ENCODE assay signal across 14 cellular contexts in genomic region chr13:31910633-31911032, GRCh38.
DNase-seq lines count a peak whose midpoint lies in the region; ATAC-seq and TF ChIP-seq lines count a peak whose summit lies in the region.
"Had no signal": no experiment of that assay in that cellular context is flagged by ENCODE, and none has a peak within 500 bp of the region (broad histone marks: within the 10 kb centered on the region; RNA-seq: fewer than 3 reads in every experiment).

No MANE protein-coding gene starts in this region.

- H3K4me3 ChIP-seq in BLaER1 treated with 17β-estradiol and CSF1 and Interleukin-3, amounts not matched to agents 10 nM and 100 nM = no peak overlapping the region
- peak overlapping the region; percentile 19 for H3K4me3 ChIP-seq in DOHH2 (ENCODE audit: low read length)
- H3K4me3 ChIP-seq in mesenchymal stem cell (ENCODE audit: insufficient read depth in 1 of 2, low read depth in 1 of 2, low read length in 2 of 2) = no peak overlapping the region
- no peak overlapping the region for H3K4me3 ChIP-seq in neuronal stem cell (ENCODE audit: low read length in 2 of 2)
- H3K4me3 ChIP-seq: GM23338, PC-9, SJSA1 had no signal

- no peak overlapping the region for H4K91ac ChIP-seq in mesenchymal stem cell (ENCODE audit: low read length)
- H4K91ac ChIP-seq in neuronal stem cell (ENCODE audit: low read depth, low read length, poor library complexity) = no peak overlapping the region

- no peak overlapping the region for H4K8ac ChIP-seq in mesenchymal stem cell (ENCODE audit: low read length)
- no peak overlapping the region for H4K8ac ChIP-seq in neuronal stem cell (ENCODE audit: low read depth, low read length)

- peak overlapping the region in 10 of 11 experiments; percentile 15 to 85 (median 57); a peak in 18 of 22 replicates for H3K27ac ChIP-seq in BLaER1 treated with 17β-estradiol and CSF1 and Interleukin-3, amounts not matched to agents 10 nM and 100 nM
- H3K27ac ChIP-seq in DOHH2 (ENCODE audit: low read depth, low read length) = peak overlapping the region; percentile 57
- H3K27ac ChIP-seq in mesenchymal stem cell (ENCODE audit: low read length, poor library complexity, severe bottlenecking) = no peak overlapping the region
- H3K27ac ChIP-seq in neuronal stem cell (replicated peaks; ENCODE audit: low read length) = no peak overlapping the region
- H3K27ac ChIP-seq: PC-9, SJSA1 had no signal

- H2BK15ac ChIP-seq in mesenchymal stem cell (ENCODE audit: low read depth, poor library complexity, severe bottlenecking) = no peak overlapping the region
- no peak overlapping the region for H2BK15ac ChIP-seq in neuronal stem cell (ENCODE audit: low read length)

- TF ChIP-seq CTCF in DOHH2 (IDR thresholded peaks at IDR 0.05; ENCODE audit: low read depth, low read length, poor library complexity, severe bottlenecking) = no peak

- no peaks in the 10 kb centered on the region for H3K79me2 ChIP-seq in DOHH2 (ENCODE audit: control insufficient read depth, low read length)

- peaks cover 44% of the 10 kb centered on the region for H3K4me1 Mint-ChIP-seq in T-helper 17 cell
- H3K4me1 Mint-ChIP-seq: CD4-positive, CD25-positive, alpha-beta regulatory T cell had no signal

- H3K9ac ChIP-seq in BLaER1 treated with 17β-estradiol and CSF1 and Interleukin-3, amounts not matched to agents 10 nM and 100 nM = peak overlapping the region in 1 of 11 experiments; percentile 46; a peak in 3 of 22 replicates
- H3K9ac ChIP-seq in mesenchymal stem cell (ENCODE audit: low read length) (peak overlapping the region; percentile 79), neuronal stem cell (ENCODE audit: low read depth, low read length, poor library complexity) (no peak overlapping the region)

- H3K9me2 ChIP-seq in DOHH2 (replicated peaks; ENCODE audit: control insufficient read depth, low read length) = no peaks in the 10 kb centered on the region

- no peak overlapping the region for H3K14ac ChIP-seq in mesenchymal stem cell (ENCODE audit: low read length in 2 of 2)
- no peak overlapping the region for H3K14ac ChIP-seq in neuronal stem cell (ENCODE audit: low read length)

- H2BK5ac ChIP-seq in mesenchymal stem cell (ENCODE audit: low read depth, low read length, poor library complexity, severe bottlenecking) (no peak overlapping the region), neuronal stem cell (ENCODE audit: low read length) (no peak overlapping the region)

- H3K79me1 ChIP-seq in mesenchymal stem cell (replicated peaks; ENCODE audit: low read length, poor library complexity, severe bottlenecking) (no peaks in the 10 kb centered on the region), neuronal stem cell (ENCODE audit: low read depth, low read length) (no peaks in the 10 kb centered on the region)

- H2AK5ac ChIP-seq in mesenchymal stem cell (ENCODE audit: low read length, severe bottlenecking) (no peak overlapping the region), neuronal stem cell (ENCODE audit: low read depth, low read length) (no peak overlapping the region)

- WGBS in mesenchymal stem cell = no CpG with 5 or more reads among the region's 2 CpGs
- WGBS in neuronal stem cell (ENCODE audit: extremely low coverage in 2 of 2, insufficient read length in 2 of 2, insufficient replicate concordance in 1 of 2), 2 donors = no CpG with 5 or more reads among the region's 2 CpGs

- no peak overlapping the region for H2BK120ac ChIP-seq in mesenchymal stem cell (ENCODE audit: low read depth, low read length)
- H2BK120ac ChIP-seq in neuronal stem cell (ENCODE audit: low read depth, low read length) = no peak overlapping the region

- H3K27me3 Mint-ChIP-seq in T-helper 17 cell = no peaks in the 10 kb centered on the region

- no peaks in the 10 kb centered on the region for H3K27me3 ChIP-seq in BLaER1 treated with 17β-estradiol and CSF1 and Interleukin-3, amounts not matched to agents 10 nM and 100 nM
- H3K27me3 ChIP-seq in DOHH2 (ENCODE audit: control insufficient read depth, low read length) (no peaks in the 10 kb centered on the region), mesenchymal stem cell (ENCODE audit: control insufficient read depth in 1 of 2, insufficient read depth in 1 of 2, low read length in 2 of 2) (peaks cover 0 to 8% of the 10 kb centered on the region in 2 experiments), neuronal stem cell (ENCODE audit: control insufficient read depth in 3 of 3, insufficient read depth in 3 of 3, low read depth in 1 of 3, low read length in 3 of 3) (peaks cover 0 to 20% (median 0%) of the 10 kb centered on the region in 3 experiments)
- H3K27me3 ChIP-seq: SJSA1 had no signal

- H3K36me3 ChIP-seq in BLaER1 treated with 17β-estradiol and CSF1 and Interleukin-3, amounts not matched to agents 10 nM and 100 nM = no peaks in the 10 kb centered on the region
- H3K36me3 ChIP-seq in DOHH2 (ENCODE audit: control insufficient read depth, low read length) (no peaks in the 10 kb centered on the region), mesenchymal stem cell (ENCODE audit: control insufficient read depth in 1 of 2, insufficient read depth in 2 of 2, low read depth in 1 of 2, low read length in 2 of 2) (no peaks in the 10 kb centered on the region), neuronal stem cell (replicated peaks in 1 of 2; ENCODE audit: control insufficient read depth in 2 of 2, insufficient read depth in 2 of 2, low read length in 2 of 2) (no peaks in the 10 kb centered on the region)
- H3K36me3 ChIP-seq: SJSA1 had no signal

- peaks cover 46 to 59% (median 53%) of the 10 kb centered on the region in 10 experiments for H3K4me1 ChIP-seq in BLaER1 treated with 17β-estradiol and CSF1 and Interleukin-3, amounts not matched to agents 10 nM and 100 nM
- peaks cover 40% of the 10 kb centered on the region for H3K4me1 ChIP-seq in DOHH2 (ENCODE audit: control insufficient read depth, low read length)
- no peaks in the 10 kb centered on the region for H3K4me1 ChIP-seq in mesenchymal stem cell (ENCODE audit: control insufficient read depth, insufficient read depth, low read depth, low read length)
- peaks cover 0 to 12% of the 10 kb centered on the region in 2 donors for H3K4me1 ChIP-seq in neuronal stem cell (ENCODE audit: control insufficient read depth in 2 of 2, insufficient read depth in 1 of 2, low read depth in 1 of 2, low read length in 2 of 2)
- H3K4me1 ChIP-seq: SJSA1 had no signal

- peak overlapping the region; percentile 51 for H3K27ac Mint-ChIP-seq in T-helper 17 cell
- H3K27ac Mint-ChIP-seq: B cell; CD4-positive, CD25-positive, alpha-beta regulatory T cell; GM23338; H9; T-cell had no signal

- peak overlapping the region; percentile 19 for H3K4me3 Mint-ChIP-seq in T-helper 17 cell
- H3K4me3 Mint-ChIP-seq: B cell; CD4-positive, CD25-positive, alpha-beta regulatory T cell; GM23338; H9; T-cell had no signal

- ATAC-seq in T-helper 17 cell (no peak), GM18873 (IDR thresholded peaks at IDR 0.05; ENCODE audit: low FRiP score, unreplicated experiment) (no peak)
- ATAC-seq: GM23338, T-cell had no signal

- H3K23ac ChIP-seq in mesenchymal stem cell (ENCODE audit: low read length in 2 of 2) (no peak overlapping the region), neuronal stem cell (ENCODE audit: low read depth, low read length, poor library complexity) (no peak overlapping the region)

- no peak overlapping the region for H2BK12ac ChIP-seq in mesenchymal stem cell (ENCODE audit: low read length in 2 of 2)
- no peak overlapping the region for H2BK12ac ChIP-seq in neuronal stem cell (ENCODE audit: low read length)

- H3K4me2 ChIP-seq in BLaER1 treated with 17β-estradiol and CSF1 and Interleukin-3, amounts not matched to agents 10 nM and 100 nM = peak overlapping the region; percentile 23 to 79 (median 63); a peak in 21 of 22 replicates
- peak overlapping the region; percentile 61 for H3K4me2 ChIP-seq in DOHH2 (ENCODE audit: low read length)
- H3K4me2 ChIP-seq in mesenchymal stem cell (ENCODE audit: low read length, poor library complexity, severe bottlenecking) = no peak overlapping the region
- no peak overlapping the region for H3K4me2 ChIP-seq in neuronal stem cell (ENCODE audit: insufficient read depth, low read length, poor library complexity, severe bottlenecking)
- H3K4me2 ChIP-seq: GM23338, PC-9 had no signal

- H3F3A ChIP-seq in DOHH2 (ENCODE audit: control insufficient read depth, insufficient read depth) = 0 out of 2 replicates have a peak, but pooled peaks cover 6% of the 10 kb centered on the region

- H3K36me3 Mint-ChIP-seq in T-helper 17 cell (ENCODE audit: low read depth) = peaks cover 4% of the 10 kb centered on the region
- H3K36me3 Mint-ChIP-seq: CD4-positive, CD25-positive, alpha-beta regulatory T cell; T-cell had no signal

- no peaks in the 10 kb centered on the region for H4K20me1 ChIP-seq in BLaER1 treated with 17β-estradiol and CSF1 and Interleukin-3, amounts not matched to agents 10 nM and 100 nM
- H4K20me1 ChIP-seq in DOHH2 (ENCODE audit: control insufficient read depth, insufficient read depth, low read depth, low read length) = no peaks in the 10 kb centered on the region

- no peaks in the 10 kb centered on the region for H3K9me3 ChIP-seq in BLaER1 treated with 17β-estradiol and CSF1 and Interleukin-3, amounts not matched to agents 10 nM and 100 nM (replicated peaks in 1 of 11)
- H3K9me3 ChIP-seq in DOHH2 (ENCODE audit: control insufficient read depth, insufficient read depth, low read length) = no peaks in the 10 kb centered on the region
- H3K9me3 ChIP-seq in T-helper 17 cell (ENCODE audit: control insufficient read depth, low read length, poor library complexity, severe bottlenecking) = no peaks in the 10 kb centered on the region
- no peaks in the 10 kb centered on the region for H3K9me3 ChIP-seq in mesenchymal stem cell (ENCODE audit: control insufficient read depth, low read length)
- H3K9me3 ChIP-seq in neuronal stem cell (replicated peaks in 1 of 2; ENCODE audit: control insufficient read depth in 2 of 2, insufficient read depth in 1 of 2, low read depth in 1 of 2, low read length in 2 of 2) = peaks cover 0 to 2% of the 10 kb centered on the region in 2 donors
- H3K9me3 ChIP-seq: SJSA1 had no signal

- H3K18ac ChIP-seq in mesenchymal stem cell (ENCODE audit: low read depth in 1 of 2, low read length in 2 of 2) = no peak overlapping the region
- no peak overlapping the region for H3K18ac ChIP-seq in neuronal stem cell (ENCODE audit: low read length)

- no peak overlapping the region for H3K4ac ChIP-seq in mesenchymal stem cell (ENCODE audit: low read depth in 1 of 2, low read length in 2 of 2)
- no peak overlapping the region for H3K4ac ChIP-seq in neuronal stem cell (ENCODE audit: low read length)

- H2AFZ ChIP-seq in mesenchymal stem cell (ENCODE audit: low read depth, low read length) (no peak overlapping the region), neuronal stem cell (ENCODE audit: low read length) (no peak overlapping the region)
- H2AFZ ChIP-seq: GM23338, PC-9 had no signal

- DNase-seq in T-helper 17 cell (no peak), mesenchymal stem cell (no peak), NCI-H510A treated with DMSO at 0.1 percent for 48 hours (lab: John Stamatoyannopoulos, UW) (no peak), neuronal stem cell (ENCODE audit: low spot score) (no peak)
- DNase-seq: H9 had no signal

Comparison
In these comparisons a context has a peak if more than half of its experiments do, and no peak if none do; other contexts are left out.
1. H3K27ac ChIP-seq: peak in BLaER1 treated with 17β-estradiol and CSF1 and Interleukin-3, amounts not matched to agents 10 nM and 100 nM (10 of 11) and DOHH2 (single experiment); none in mesenchymal stem cell (single experiment) and neuronal stem cell (single experiment).
2. H3K4me2 ChIP-seq: peak in BLaER1 treated with 17β-estradiol and CSF1 and Interleukin-3, amounts not matched to agents 10 nM and 100 nM (11 of 11) and DOHH2 (single experiment); none in mesenchymal stem cell (single experiment) and neuronal stem cell (single experiment).